ENCODE assay signal across 26 cellular contexts in the genomic region with DNA sequence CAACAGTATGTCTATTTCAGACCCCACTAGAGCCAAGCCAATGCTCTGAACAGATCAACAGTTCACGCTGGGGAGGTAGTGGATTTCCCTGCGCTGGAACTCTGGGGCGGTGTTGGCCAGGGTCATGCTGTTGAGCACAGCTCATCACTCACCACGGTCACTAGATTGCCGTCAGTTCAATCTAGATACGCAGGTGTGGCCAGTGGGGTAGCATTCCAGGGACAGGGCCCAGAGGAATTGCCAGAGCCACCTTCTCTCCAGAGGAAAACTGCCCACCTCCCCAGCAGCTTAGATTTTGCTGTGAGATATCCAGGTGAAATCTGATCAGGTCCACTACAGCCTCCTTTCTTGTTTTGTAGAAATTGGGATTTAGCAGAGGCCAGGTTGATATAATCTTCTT.
"Had no signal": no experiment of that assay in that cellular context is flagged by ENCODE, and none has a peak within 500 bp of the region (broad histone marks: within the 10 kb centered on the region; RNA-seq: fewer than 3 reads in every experiment).

No MANE protein-coding gene starts in this region.

- DNase-seq: colonic mucosa; cortex of kidney; effector CD8-positive, alpha-beta T cell; effector memory CD8-positive, alpha-beta T cell; endodermal cell; erythroblast; esophagus squamous epithelium; foreskin fibroblast; foreskin melanocyte; gastrocnemius medialis; glutamatergic neuron; head of caudate nucleus; heart right ventricle; hippocampal formation; kidney; kidney glomerular epithelial cell; left colon; left lung; left ventricle myocardium superior; lower lobe of right lung; mesenchymal stem cell; mucosa of descending colon had no signal

- H3K27me3 ChIP-seq: colonic mucosa, esophagus squamous epithelium, gastrocnemius medialis, heart right ventricle, left lung had no signal

- H3K27me3 Mint-ChIP-seq: dendritic cell treated with granulocyte-macrophage colony-stimulating factor and Interleukin-4, amounts not matched to agents 40 ng/mL and 50 ng/mL, for 4 days; effector memory CD8-positive, alpha-beta T cell had no signal

- H3K4me3 ChIP-seq: colonic mucosa, esophagus squamous epithelium, gastrocnemius medialis, heart right ventricle, left lung, lower lobe of right lung, mucosa of descending colon had no signal

- H3K36me3 ChIP-seq: colonic mucosa, esophagus squamous epithelium, gastrocnemius medialis, heart right ventricle, left lung, lower lobe of right lung had no signal

- H3K4me1 ChIP-seq: colonic mucosa, esophagus squamous epithelium, gastrocnemius medialis, heart right ventricle, left lung, lower lobe of right lung had no signal

- ATAC-seq: effector memory CD8-positive, alpha-beta T cell; esophagus mucosa; gastrocnemius medialis; heart right ventricle; left colon; left lung; left ventricle myocardium superior; lower lobe of right lung; mucosa of descending colon had no signal

- H3K27ac Mint-ChIP-seq: dendritic cell treated with granulocyte-macrophage colony-stimulating factor and Interleukin-4, amounts not matched to agents 40 ng/mL and 50 ng/mL, for 4 days; effector memory CD8-positive, alpha-beta T cell; endodermal cell; mesothelial cell of epicardium had no signal

- H3K4me1 Mint-ChIP-seq: endodermal cell had no signal

- H3K9me3 ChIP-seq: colonic mucosa, gastrocnemius medialis had no signal

- H3K27ac ChIP-seq: colonic mucosa, epithelial cell of prostate, esophagus squamous epithelium, gastrocnemius medialis, heart right ventricle, left lung, lower lobe of right lung had no signal

- H3K4me3 Mint-ChIP-seq: dendritic cell treated with granulocyte-macrophage colony-stimulating factor and Interleukin-4, amounts not matched to agents 40 ng/mL and 50 ng/mL, for 4 days; effector memory CD8-positive, alpha-beta T cell; endodermal cell; mesothelial cell of epicardium had no signal
